ENCODE assay signal across 1 cellular context in the genomic region with DNA sequence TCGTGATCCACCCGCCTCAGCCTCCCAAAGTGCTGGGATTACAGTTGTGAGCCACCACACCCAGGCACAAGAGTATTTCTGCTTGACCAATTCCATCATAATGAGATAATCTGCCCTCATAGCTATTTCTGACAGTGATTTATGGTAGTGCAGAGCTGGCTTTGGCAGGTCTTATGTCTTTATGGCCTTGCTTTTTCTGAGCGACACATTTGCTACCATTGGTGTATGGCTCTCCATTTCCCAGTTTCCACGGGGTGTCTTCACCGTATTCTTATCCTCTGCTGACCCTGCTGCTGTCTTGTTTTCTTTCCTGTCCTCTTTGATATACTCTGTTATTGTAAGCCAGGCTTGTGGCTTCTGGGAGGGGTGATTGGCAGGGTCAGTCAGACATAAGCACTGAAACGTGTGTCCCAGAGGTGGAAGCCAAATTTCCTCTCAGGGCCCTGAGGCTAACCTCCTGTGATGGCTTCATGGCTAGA.
TF ChIP-seq lines count a peak whose summit lies in the region.

No MANE protein-coding gene starts in this region.

TF ChIP-seq in HEK293, 187 proteins besides CTCF, POLR2A, EP300 and RAD21 (continued from another document and continues in another):
- no peak for TF ChIP-seq ZBTB26 (tag by site-specific recombination; optimal IDR thresholded peaks at IDR 0.05)
- TF ChIP-seq TSHZ1 (tag by site-specific recombination; IDR thresholded peaks at IDR 0.05; ENCODE audit: borderline replicate concordance) = peak; percentile 87; the same call in 1 of the 2 replicates
- TF ChIP-seq ZNF707 (tag by site-specific recombination; IDR thresholded peaks at IDR 0.05) = no peak
- no peak for TF ChIP-seq ZNF792 (tag by site-specific recombination; IDR thresholded peaks at IDR 0.05)
- TF ChIP-seq ZNF626 (tag by site-specific recombination; IDR thresholded peaks at IDR 0.05) = no peak
- TF ChIP-seq ZNF785 (tag by site-specific recombination; IDR thresholded peaks at IDR 0.05) = no peak
- TF ChIP-seq ZNF398 (tag by site-specific recombination; IDR thresholded peaks at IDR 0.05) = no peak
- no peak for TF ChIP-seq ZNF623 (tag by site-specific recombination; IDR thresholded peaks at IDR 0.05)
- TF ChIP-seq KLF9 (tag by site-specific recombination; IDR thresholded peaks at IDR 0.05; ENCODE audit: low read depth) = no peak
- TF ChIP-seq, protein P1, sequence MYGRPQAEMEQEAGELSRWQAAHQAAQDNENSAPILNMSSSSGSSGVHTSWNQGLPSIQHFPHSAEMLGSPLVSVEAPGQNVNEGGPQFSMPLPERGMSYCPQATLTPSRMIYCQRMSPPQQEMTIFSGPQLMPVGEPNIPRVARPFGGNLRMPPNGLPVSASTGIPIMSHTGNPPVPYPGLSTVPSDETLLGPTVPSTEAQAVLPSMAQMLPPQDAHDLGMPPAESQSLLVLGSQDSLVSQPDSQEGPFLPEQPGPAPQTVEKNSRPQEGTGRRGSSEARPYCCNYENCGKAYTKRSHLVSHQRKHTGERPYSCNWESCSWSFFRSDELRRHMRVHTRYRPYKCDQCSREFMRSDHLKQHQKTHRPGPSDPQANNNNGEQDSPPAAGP (tag by site-specific recombination; IDR thresholded peaks at IDR 0.05) = peak; percentile 65; the same call in 1 of the 2 replicates
- TF ChIP-seq TRIM28 (IDR thresholded peaks at IDR 0.05; ENCODE audit: borderline replicate concordance, low read length) = peak; percentile 79
- TF ChIP-seq ZNF596 (tag by site-specific recombination; IDR thresholded peaks at IDR 0.05) = no peak
- TF ChIP-seq, protein P2, sequence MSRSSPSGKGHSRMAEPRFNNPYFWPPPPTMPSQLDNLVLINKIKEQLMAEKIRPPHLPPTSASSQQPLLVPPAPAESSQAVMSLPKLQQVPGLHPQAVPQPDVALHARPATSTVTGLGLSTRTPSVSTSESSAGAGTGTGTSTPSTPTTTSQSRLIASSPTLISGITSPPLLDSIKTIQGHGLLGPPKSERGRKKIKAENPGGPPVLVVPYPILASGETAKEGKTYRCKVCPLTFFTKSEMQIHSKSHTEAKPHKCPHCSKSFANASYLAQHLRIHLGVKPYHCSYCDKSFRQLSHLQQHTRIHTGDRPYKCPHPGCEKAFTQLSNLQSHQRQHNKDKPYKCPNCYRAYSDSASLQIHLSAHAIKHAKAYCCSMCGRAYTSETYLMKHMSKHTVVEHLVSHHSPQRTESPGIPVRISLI (tag by site-specific recombination; IDR thresholded peaks at IDR 0.05) = no peak
- peak; percentile 88 for TF ChIP-seq ZNF629 (tag by site-specific recombination; IDR thresholded peaks at IDR 0.05)
- TF ChIP-seq ZNF37A (tag by site-specific recombination; IDR thresholded peaks at IDR 0.05) = no peak
- peak; percentile 67; the same call in 1 of the 2 replicates for TF ChIP-seq ZNF366 (tag by site-specific recombination; conservative IDR thresholded peaks at IDR 0.05)
- TF ChIP-seq ZNF18 (tag by site-specific recombination; IDR thresholded peaks at IDR 0.05) = peak; percentile 36
- no peak for TF ChIP-seq ZNF248 (tag by site-specific recombination; IDR thresholded peaks at IDR 0.05)
- no peak for TF ChIP-seq BCL6B (tag by site-specific recombination; IDR thresholded peaks at IDR 0.05)
- TF ChIP-seq, protein P3, sequence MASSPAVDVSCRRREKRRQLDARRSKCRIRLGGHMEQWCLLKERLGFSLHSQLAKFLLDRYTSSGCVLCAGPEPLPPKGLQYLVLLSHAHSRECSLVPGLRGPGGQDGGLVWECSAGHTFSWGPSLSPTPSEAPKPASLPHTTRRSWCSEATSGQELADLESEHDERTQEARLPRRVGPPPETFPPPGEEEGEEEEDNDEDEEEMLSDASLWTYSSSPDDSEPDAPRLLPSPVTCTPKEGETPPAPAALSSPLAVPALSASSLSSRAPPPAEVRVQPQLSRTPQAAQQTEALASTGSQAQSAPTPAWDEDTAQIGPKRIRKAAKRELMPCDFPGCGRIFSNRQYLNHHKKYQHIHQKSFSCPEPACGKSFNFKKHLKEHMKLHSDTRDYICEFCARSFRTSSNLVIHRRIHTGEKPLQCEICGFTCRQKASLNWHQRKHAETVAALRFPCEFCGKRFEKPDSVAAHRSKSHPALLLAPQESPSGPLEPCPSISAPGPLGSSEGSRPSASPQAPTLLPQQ (tag by site-specific recombination; IDR thresholded peaks at IDR 0.05) = no peak
- no peak for TF ChIP-seq HOXA7 (CRISPR knock-in tag; IDR thresholded peaks at IDR 0.05; ENCODE audit: borderline replicate concordance)
- TF ChIP-seq ZNF24 (tag by site-specific recombination; IDR thresholded peaks at IDR 0.05) = no peak
- TF ChIP-seq ZNF664 (tag by site-specific recombination; IDR thresholded peaks at IDR 0.05) = no peak
- no peak for TF ChIP-seq ZNF391 (tag by site-specific recombination; IDR thresholded peaks at IDR 0.05; ENCODE audit: borderline replicate concordance, low read depth)
- TF ChIP-seq ZNF571 (tag by site-specific recombination; IDR thresholded peaks at IDR 0.05) = no peak
- TF ChIP-seq ZEB2 (tag by site-specific recombination; IDR thresholded peaks at IDR 0.05) = peak; percentile 68
- TF ChIP-seq PATZ1 (tag by site-specific recombination; IDR thresholded peaks at IDR 0.05) = peak; percentile 24; the same call in 1 of the 2 replicates
- no peak for TF ChIP-seq ZNF830 (tag by site-specific recombination; IDR thresholded peaks at IDR 0.05; ENCODE audit: low read depth)
- TF ChIP-seq SETDB1 (IDR thresholded peaks at IDR 0.05; ENCODE audit: insufficient read length, low read length) = no peak
- no peak for TF ChIP-seq ZNF2 (tag by site-specific recombination; IDR thresholded peaks at IDR 0.05)
- 0 out of 2 replicates have a peak, but pooled peaks have one; percentile 36 for TF ChIP-seq ZNF501 (tag by site-specific recombination; IDR thresholded peaks at IDR 0.05)
- peak; percentile 52; the same call in 1 of the 2 replicates for TF ChIP-seq ZNF639 (tag by site-specific recombination; IDR thresholded peaks at IDR 0.05)
- TF ChIP-seq, protein P4, sequence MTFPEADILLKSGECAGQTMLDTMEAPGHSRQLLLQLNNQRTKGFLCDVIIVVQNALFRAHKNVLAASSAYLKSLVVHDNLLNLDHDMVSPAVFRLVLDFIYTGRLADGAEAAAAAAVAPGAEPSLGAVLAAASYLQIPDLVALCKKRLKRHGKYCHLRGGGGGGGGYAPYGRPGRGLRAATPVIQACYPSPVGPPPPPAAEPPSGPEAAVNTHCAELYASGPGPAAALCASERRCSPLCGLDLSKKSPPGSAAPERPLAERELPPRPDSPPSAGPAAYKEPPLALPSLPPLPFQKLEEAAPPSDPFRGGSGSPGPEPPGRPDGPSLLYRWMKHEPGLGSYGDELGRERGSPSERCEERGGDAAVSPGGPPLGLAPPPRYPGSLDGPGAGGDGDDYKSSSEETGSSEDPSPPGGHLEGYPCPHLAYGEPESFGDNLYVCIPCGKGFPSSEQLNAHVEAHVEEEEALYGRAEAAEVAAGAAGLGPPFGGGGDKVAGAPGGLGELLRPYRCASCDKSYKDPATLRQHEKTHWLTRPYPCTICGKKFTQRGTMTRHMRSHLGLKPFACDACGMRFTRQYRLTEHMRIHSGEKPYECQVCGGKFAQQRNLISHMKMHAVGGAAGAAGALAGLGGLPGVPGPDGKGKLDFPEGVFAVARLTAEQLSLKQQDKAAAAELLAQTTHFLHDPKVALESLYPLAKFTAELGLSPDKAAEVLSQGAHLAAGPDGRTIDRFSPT (tag by site-specific recombination; IDR thresholded peaks at IDR 0.05) = no peak
- TF ChIP-seq ZNF701 (tag by site-specific recombination; IDR thresholded peaks at IDR 0.05) = no peak
- peak; percentile 81 for TF ChIP-seq ZNF843 (tag by site-specific recombination; IDR thresholded peaks at IDR 0.05)
- TF ChIP-seq TCF7L2 (IDR thresholded peaks at IDR 0.05; ENCODE audit: borderline replicate concordance, low read depth, low read length) = peak; percentile 76; the same call in 1 of the 2 replicates
- no peak for TF ChIP-seq ZNF624 (tag by site-specific recombination; IDR thresholded peaks at IDR 0.05)
